13 cellular contexts compared by ENCODE assay signal in the genomic region with DNA sequence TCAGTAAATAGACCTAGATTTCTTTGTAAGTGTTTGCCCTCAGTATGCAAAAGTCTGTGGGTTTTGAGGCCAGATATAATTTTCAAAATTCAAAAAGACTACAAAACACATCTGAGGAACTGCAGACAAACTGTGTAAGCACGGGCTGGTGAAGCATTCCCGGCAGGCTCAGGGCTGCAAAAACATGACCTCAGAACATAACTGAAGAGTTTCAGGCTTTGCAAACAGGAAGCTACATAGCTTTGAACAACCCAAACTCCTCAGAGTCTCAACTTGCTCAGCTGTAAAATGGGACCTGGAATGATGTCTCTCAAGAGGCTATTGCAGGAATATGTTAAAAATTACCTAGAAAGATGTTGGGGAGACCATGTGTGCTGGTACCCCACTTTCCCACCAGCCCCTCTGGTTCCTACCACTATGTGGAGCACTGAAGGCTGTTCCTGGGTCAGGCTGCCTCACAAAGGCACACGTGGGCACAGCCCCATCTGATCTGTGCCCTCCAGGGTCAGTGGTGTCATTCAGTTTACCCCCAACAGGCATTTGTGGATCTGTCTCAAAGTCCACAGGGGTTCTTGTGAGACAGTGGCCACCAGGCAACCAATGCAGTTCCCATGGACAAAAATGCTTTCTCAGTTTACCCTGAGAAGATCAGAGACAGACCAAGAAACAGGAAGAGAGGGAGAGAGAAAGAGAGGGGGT.
DNase-seq lines count a peak whose midpoint lies in the region; ATAC-seq and TF ChIP-seq lines count a peak whose summit lies in the region.
"Had no signal": no experiment of that assay in that cellular context is flagged by ENCODE, and none has a peak within 500 bp of the region (broad histone marks: within the 10 kb centered on the region; RNA-seq: fewer than 3 reads in every experiment).

No MANE protein-coding gene starts in this region.

- H3K4me3 ChIP-seq in vagina, result no peak overlapping the region
- H3K4me3 ChIP-seq: cardiac muscle cell, transverse colon had no signal

- no peak for TF ChIP-seq CTCF in GM10248 (IDR thresholded peaks at IDR 0.05; ENCODE audit: control extremely low read depth, extremely low read depth, low read depth, missing control alignments)
- TF ChIP-seq CTCF in vagina (IDR thresholded peaks at IDR 0.05), result no peak

- H3K9me3 Mint-ChIP-seq in activated naive CD8-positive, alpha-beta T cell (ENCODE audit: low read depth), result no peaks in the 10 kb centered on the region
- H3K9me3 Mint-ChIP-seq in naive B cell, result no peaks in the 10 kb centered on the region

- POLR2A ChIA-PET in GM10248 (lab: Yijun Ruan, JAX), result interaction anchor here (0.5 kb wide), 1 partner anchor 611 kb away, joined by 9 read pairs; no protein-coding TSS in a partner anchor

- no peaks in the 10 kb centered on the region for H3K27me3 Mint-ChIP-seq in activated naive CD8-positive, alpha-beta T cell
- H3K27me3 Mint-ChIP-seq in naive B cell, result no peaks in the 10 kb centered on the region

- H3K36me3 Mint-ChIP-seq in activated naive CD8-positive, alpha-beta T cell, result peaks cover 9% of the 10 kb centered on the region
- H3K36me3 Mint-ChIP-seq in naive B cell, result peaks cover 0 to 6% of the 10 kb centered on the region in 2 donors

- peak overlapping the region; percentile 70 for H3K27ac Mint-ChIP-seq in activated naive CD8-positive, alpha-beta T cell
- H3K27ac Mint-ChIP-seq in naive B cell, result peak overlapping the region in 4 of 6 donors; percentile 55 to 94 (median 83)

- CTCF ChIA-PET in GM10248 (lab: Yijun Ruan, JAX), result no interaction called here

- no peak overlapping the region for H3K27ac ChIP-seq in vagina
- H3K27ac ChIP-seq: transverse colon had no signal

- peak overlapping the region; percentile 12 for H3K4me3 Mint-ChIP-seq in activated naive CD8-positive, alpha-beta T cell
- H3K4me3 Mint-ChIP-seq in naive B cell, result no peak overlapping the region

- ATAC-seq in GM21447 (IDR thresholded peaks at IDR 0.05; ENCODE audit: unreplicated experiment) (peak; percentile 73), naive B cell (ENCODE audit: low read depth in 2 of 2) (no peak)
- ATAC-seq: activated CD4-positive, CD25-positive, alpha-beta regulatory T cell treated with anti-CD3 and anti-CD28 coated beads, Interleukin-2, amount 50 U/mL, for 24 hours had no signal

- H3K36me3 ChIP-seq in vagina, result peaks cover 0 to 13% of the 10 kb centered on the region in 2 donors
- H3K36me3 ChIP-seq: transverse colon had no signal

- H3K4me1 ChIP-seq in vagina, result peaks cover 70% of the 10 kb centered on the region

- no peaks in the 10 kb centered on the region for H3K9me3 ChIP-seq in vagina
- H3K9me3 ChIP-seq: transverse colon had no signal

- TF ChIP-seq POLR2A in vagina (IDR thresholded peaks at IDR 0.05), result no peak

- intact Hi-C loops in vagina (cut with DNase I), result no loop called here

- DNase-seq in GM10248 (ENCODE audit: extremely low spot score) (peak; percentile 48), naive B cell (no peak), vagina (ENCODE audit: extremely low spot score in 2 of 2) (no peak), NCI-H2029 treated with DMSO at 0.1 percent for 48 hours (lab: John Stamatoyannopoulos, UW) (no peak), mucosa of gallbladder (ENCODE audit: low spot score) (no peak)
- DNase-seq: C1 segment of cervical spinal cord, NCI-H2029, NCI-H526 treated with DMSO at 0.1 percent for 48 hours, transverse colon had no signal

- peaks cover 84% of the 10 kb centered on the region for H3K4me1 Mint-ChIP-seq in activated naive CD8-positive, alpha-beta T cell (ENCODE audit: low read depth)
- H3K4me1 Mint-ChIP-seq in naive B cell, result peaks cover 62 to 77% (median 68%) of the 10 kb centered on the region in 3 donors

- H3K27me3 ChIP-seq in vagina, result no peaks in the 10 kb centered on the region
- H3K27me3 ChIP-seq: cardiac muscle cell, transverse colon had no signal
